ENCODE assay signal across 9 cellular contexts in genomic region chr2:232634319-232635150, GRCh38. TPM values are rescaled to one million over a fixed set of nuclear protein-coding genes. Genes with fewer than 3 reads are reported as not detected.
DNase-seq lines count a peak whose midpoint lies in the region; ATAC-seq, FAIRE-seq and TF ChIP-seq lines count a peak whose summit lies in the region.
"Had no signal": no experiment of that assay in that cellular context is flagged by ENCODE, and none has a peak within 500 bp of the region (broad histone marks: within the 10 kb centered on the region; RNA-seq: fewer than 3 reads in every experiment).

No MANE protein-coding gene starts in this region.

- in situ Hi-C loops in HepG2 (cut with HindIII; ENCODE audit: extremely low pct_ligation_motif_present, low pct_unique_long_range_greater_than_20kb), result no loop called here

- WGBS in HepG2 (ENCODE audit: low lambda C conversion rate), result 16% methylated on average over 35 of the region's 50 CpGs

- FAIRE-seq in HepG2 (lab: Jason Lieb, UNC), result no peak

- H3K4me2 ChIP-seq in HepG2 (ENCODE audit: low read depth, low read length), result peak overlapping the region; percentile 85

- no peak overlapping the region for H3K27ac Mint-ChIP-seq in T-helper 2 cell treated with Interferon-gamma antibody and Interleukin-4, amounts not matched to agents 5 μg/mL and 100 μg/mL, for 36 hours

- no peaks in the 10 kb centered on the region for H3K9me3 Mint-ChIP-seq in T-helper 2 cell treated with Interferon-gamma antibody and Interleukin-4, amounts not matched to agents 5 μg/mL and 100 μg/mL, for 36 hours

- BruUV-seq in HepG2 (replicated peaks; lab: Mats Ljungman, UMichigan), result no TSS peak

- no peak for DNase-seq in T-helper 2 cell treated with Interferon-gamma antibody and Interleukin-4, amounts not matched to agents 5 μg/mL and 100 μg/mL, for 36 hours (ENCODE audit: low spot score)
- DNase-seq in T-helper 2 cell (no peak), caudate nucleus (lab: John Stamatoyannopoulos, UW) (peak in 3 of 61 donors; percentile 18 to 32 (median 21)), HepG2 (ENCODE audit: low spot score) (no peak), thoracic aorta (ENCODE audit: low spot score) (no peak), hippocampal formation (lab: John Stamatoyannopoulos, UW) (no peak), HPDE6-E6E7 (ENCODE audit: extremely low spot score) (no peak), DMS153 (lab: John Stamatoyannopoulos, UW) (no peak)

- H3K79me2 ChIP-seq in HepG2 (ENCODE audit: insufficient read depth, low read length), result no peaks in the 10 kb centered on the region

- TF ChIP-seq CTCF in HepG2 (CRISPR knock-in tag; IDR thresholded peaks at IDR 0.05), result no peak
- TF ChIP-seq CTCF in thoracic aorta (IDR thresholded peaks at IDR 0.05), result no peak

- H4K20me1 ChIP-seq in HepG2 (ENCODE audit: insufficient read depth, low read length), result no peaks in the 10 kb centered on the region

- H3K27ac ChIP-seq in caudate nucleus (ENCODE audit: low read depth, low read length), result peak overlapping the region; percentile 62
- no peak overlapping the region for H3K27ac ChIP-seq in HepG2 (ENCODE audit: extremely low read length, insufficient read depth, low read length)
- H3K27ac ChIP-seq in thoracic aorta, result peak overlapping the region; percentile 94 to 99
- H3K27ac ChIP-seq: BLaER1 had no signal

- peaks cover 2% of the 10 kb centered on the region for H3K4me1 Mint-ChIP-seq in T-helper 2 cell treated with Interferon-gamma antibody and Interleukin-4, amounts not matched to agents 5 μg/mL and 100 μg/mL, for 36 hours (ENCODE audit: low read depth)

- POLR2A ChIA-PET in HepG2 (lab: Yijun Ruan, JAX), result interaction anchor here (0.7 to 1.1 kb wide), 2 partner anchors 8 to 83 kb away, joined by 3 to 4 read pairs; no protein-coding TSS in a partner anchor

- TF ChIP-seq RAD21 in HepG2 (CRISPR knock-in tag; IDR thresholded peaks at IDR 0.05), result no peak

- CTCF ChIA-PET in HepG2 (lab: Yijun Ruan, JAX; ENCODE audit: low intra/inter-chr PET ratio, low total read pairs), result no interaction called here

- H3K36me3 ChIP-seq in HepG2 (replicated peaks in 1 of 2; ENCODE audit: control insufficient read depth in 1 of 2, insufficient read depth in 2 of 2, low read length in 2 of 2), result no peaks in the 10 kb centered on the region
- H3K36me3 ChIP-seq in thoracic aorta, result no peaks in the 10 kb centered on the region
- H3K36me3 ChIP-seq: BLaER1 had no signal

- H3K4me3 Mint-ChIP-seq in T-helper 2 cell treated with Interferon-gamma antibody and Interleukin-4, amounts not matched to agents 5 μg/mL and 100 μg/mL, for 36 hours, result peak overlapping the region; percentile 38

- ATAC-seq in HepG2 (peak; percentile 17), thoracic aorta (ENCODE audit: insufficient number of reproducible peaks, low FRiP score, low read depth) (peak; percentile 25)

- H3K27me3 ChIP-seq in HepG2 (ENCODE audit: control insufficient read depth in 1 of 2, insufficient read depth in 2 of 2, low read length in 2 of 2) (peaks cover 15 to 49% of the 10 kb centered on the region in 2 experiments), thoracic aorta (replicated peaks; ENCODE audit: insufficient read depth) (no peaks in the 10 kb centered on the region)

- peaks cover 27% of the 10 kb centered on the region for H3K4me1 ChIP-seq in HepG2 (ENCODE audit: insufficient read depth, low read length)
- H3K4me1 ChIP-seq in thoracic aorta (ENCODE audit: control insufficient read depth in 1 of 2, low read depth in 2 of 2), result peaks cover 10 to 50% of the 10 kb centered on the region in 2 donors

- intact Hi-C loops in HepG2 (cut with micrococcal nuclease; ENCODE audit: unreplicated experiment), result no loop called here

- no peak overlapping the region for H3K9ac ChIP-seq in HepG2 (ENCODE audit: insufficient read depth, low read depth, low read length)

- H3K27me3 Mint-ChIP-seq in T-helper 2 cell treated with Interferon-gamma antibody and Interleukin-4, amounts not matched to agents 5 μg/mL and 100 μg/mL, for 36 hours (ENCODE audit: low read depth), result peaks cover 65% of the 10 kb centered on the region

- no peaks in the 10 kb centered on the region for H3K36me3 Mint-ChIP-seq in T-helper 2 cell treated with Interferon-gamma antibody and Interleukin-4, amounts not matched to agents 5 μg/mL and 100 μg/mL, for 36 hours (ENCODE audit: low read depth)

- no peaks in the 10 kb centered on the region for H3K9me3 ChIP-seq in HepG2 (ENCODE audit: low read length)
- H3K9me3 ChIP-seq in thoracic aorta, result no peaks in the 10 kb centered on the region
- H3K9me3 ChIP-seq: BLaER1 had no signal

- no peak for TF ChIP-seq POLR2A in HepG2 (IDR thresholded peaks at IDR 0.05; ENCODE audit: insufficient read depth in 1 of 2, low read depth in 2 of 2, low read length in 2 of 2)

- TF ChIP-seq EP300 in HepG2 (IDR thresholded peaks at IDR 0.05; ENCODE audit: low read depth in 2 of 2, low read length in 2 of 2) (no peak), HepG2 (CRISPR knock-in tag; IDR thresholded peaks at IDR 0.05; ENCODE audit: borderline replicate concordance) (no peak)

- H3K4me3 ChIP-seq in HepG2 (replicated peaks in 1 of 3; ENCODE audit: insufficient read depth in 1 of 3, low read depth in 2 of 3, low read length in 3 of 3) (peak overlapping the region; percentile 48 to 70 (median 62); a peak in 5 of 6 replicates), thoracic aorta (peak overlapping the region; percentile 97)

- no peak overlapping the region for H2AFZ ChIP-seq in HepG2 (ENCODE audit: low read length)

TF ChIP-seq in HepG2, 621 proteins besides CTCF, POLR2A, EP300 and RAD21 (continues in another document):
- TF ChIP-seq ZNF629 (CRISPR knock-in tag; conservative IDR thresholded peaks at IDR 0.05) (peak; percentile 92), ZNF740 (CRISPR knock-in tag; IDR thresholded peaks at IDR 0.05) (no peak), EZH2 (conservative IDR thresholded peaks at IDR 0.05; ENCODE audit: low read depth, low read length) (peak; percentile 42; the same call in 1 of the 2 replicates), ZNF337 (CRISPR knock-in tag; IDR thresholded peaks at IDR 0.05; ENCODE audit: borderline replicate concordance, low read depth) (no peak), ZMYM3 (CRISPR knock-in tag; IDR thresholded peaks at IDR 0.05) (peak; percentile 86), KDM1A (CRISPR knock-in tag; IDR thresholded peaks at IDR 0.05) (peak; percentile 58; the same call in 1 of the 2 replicates)
- TF ChIP-seq, protein P1, sequence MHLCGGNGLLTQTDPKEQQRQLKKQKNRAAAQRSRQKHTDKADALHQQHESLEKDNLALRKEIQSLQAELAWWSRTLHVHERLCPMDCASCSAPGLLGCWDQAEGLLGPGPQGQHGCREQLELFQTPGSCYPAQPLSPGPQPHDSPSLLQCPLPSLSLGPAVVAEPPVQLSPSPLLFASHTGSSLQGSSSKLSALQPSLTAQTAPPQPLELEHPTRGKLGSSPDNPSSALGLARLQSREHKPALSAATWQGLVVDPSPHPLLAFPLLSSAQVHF (CRISPR knock-in tag; IDR thresholded peaks at IDR 0.05), result 0 out of 2 replicates have a peak, but pooled peaks have one; percentile 11
- TF ChIP-seq, protein P2, sequence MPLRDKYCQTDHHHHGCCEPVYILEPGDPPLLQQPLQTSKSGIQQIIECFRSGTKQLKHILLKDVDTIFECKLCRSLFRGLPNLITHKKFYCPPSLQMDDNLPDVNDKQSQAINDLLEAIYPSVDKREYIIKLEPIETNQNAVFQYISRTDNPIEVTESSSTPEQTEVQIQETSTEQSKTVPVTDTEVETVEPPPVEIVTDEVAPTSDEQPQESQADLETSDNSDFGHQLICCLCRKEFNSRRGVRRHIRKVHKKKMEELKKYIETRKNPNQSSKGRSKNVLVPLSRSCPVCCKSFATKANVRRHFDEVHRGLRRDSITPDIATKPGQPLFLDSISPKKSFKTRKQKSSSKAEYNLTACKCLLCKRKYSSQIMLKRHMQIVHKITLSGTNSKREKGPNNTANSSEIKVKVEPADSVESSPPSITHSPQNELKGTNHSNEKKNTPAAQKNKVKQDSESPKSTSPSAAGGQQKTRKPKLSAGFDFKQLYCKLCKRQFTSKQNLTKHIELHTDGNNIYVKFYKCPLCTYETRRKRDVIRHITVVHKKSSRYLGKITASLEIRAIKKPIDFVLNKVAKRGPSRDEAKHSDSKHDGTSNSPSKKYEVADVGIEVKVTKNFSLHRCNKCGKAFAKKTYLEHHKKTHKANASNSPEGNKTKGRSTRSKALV (CRISPR knock-in tag; IDR thresholded peaks at IDR 0.05), result peak; percentile 48; the same call in 1 of the 2 replicates

RNA-seq across cellular contexts. Expression of gene EFHD1, which starts 1.1 kb away (rescaled TPM):
- total RNA-seq in HepG2 (2016; rRNA removed; fragmentation: Illumina TruSeq; extraction: Trizol), result 0.09 and 0.17 TPM in 2 replicates
- total RNA-seq in HepG2 (2016; cell fraction: cytosol; rRNA removed; fragmentation: Illumina TruSeq; extraction: Trizol; ENCODE audit: low read depth), result not detected in 2 replicates
- total RNA-seq in HepG2 (2016; cell fraction: insoluble cytoplasmic fraction; rRNA removed; fragmentation: Illumina TruSeq; extraction: Trizol), result 0.19 TPM in 1 of 2 replicates, not detected in the other
- 0.14 and 0.19 TPM in 2 replicates for total RNA-seq in HepG2 (2016; cell fraction: membrane; rRNA removed; fragmentation: Illumina TruSeq; extraction: Trizol)
- 0.25 TPM in 1 of 2 replicates, not detected in the other for total RNA-seq in HepG2 (2016; cell fraction: nucleus; rRNA removed; fragmentation: Illumina TruSeq; extraction: Trizol)
- polyA plus RNA-seq in HepG2 (2011; rRNA removed), result 0.24 TPM in 1 of 2 replicates, not detected in the other
- polyA plus RNA-seq in HepG2 (2011; cell fraction: cytosol; rRNA removed), result 0.19 and 0.21 TPM in 2 replicates
- 0.19 TPM in 1 of 2 replicates, not detected in the other for polyA plus RNA-seq in HepG2 (2011; cell fraction: nucleus; rRNA removed)
- 0.51 and 0.62 TPM in 2 replicates for polyA plus RNA-seq in HepG2 (2012)
- polyA plus RNA-seq in HepG2 (2016; cell fraction: cytosol; fragmentation: Illumina TruSeq; extraction: Trizol; ENCODE audit: low read depth), result not detected in 2 replicates
- polyA plus RNA-seq in HepG2 (2016; cell fraction: insoluble cytoplasmic fraction; fragmentation: Illumina TruSeq; extraction: Trizol; ENCODE audit: low read depth), result 0.23 and 0.31 TPM in 2 replicates
- 0.17 and 0.29 TPM in 2 replicates for polyA plus RNA-seq in HepG2 (2016; cell fraction: membrane; fragmentation: Illumina TruSeq; extraction: Trizol; ENCODE audit: low read depth)
- 0.20 TPM in 1 of 2 replicates, not detected in the other for polyA plus RNA-seq in HepG2 (2016; cell fraction: nucleus; fragmentation: Illumina TruSeq; extraction: Trizol; ENCODE audit: insufficient read depth, low read depth)
- 0.16 and 0.32 TPM in 2 replicates for polyA minus RNA-seq in HepG2 (2011; rRNA and poly(A)+ RNA removed; ENCODE audit: low replicate concordance)
- polyA minus RNA-seq in HepG2 (2011; cell fraction: cytosol; rRNA and poly(A)+ RNA removed), result not detected in 2 replicates
- polyA minus RNA-seq in HepG2 (2011; cell fraction: nucleus; rRNA and poly(A)+ RNA removed), result not detected in 2 replicates
- total RNA-seq in thoracic aorta, result 100 to 1,000 TPM; 111 to 211 TPM

Comparison
In these comparisons a context has a peak if more than half of its experiments do, and no peak if none do; other contexts are left out.
1. RNA of gene EFHD1, which starts 1.1 kb away (total RNA-seq): 111 to 211 TPM in thoracic aorta; 0.09 to 0.25 TPM in HepG2; every median in the first group is over 10 times any median in the second.